Comparison of ENCODE assay signal across 1 cellular context in genomic region chr11:58330861-58331260, GRCh38.
TF ChIP-seq lines count a peak whose summit lies in the region.

No MANE protein-coding gene starts in this region.

TF ChIP-seq in IMR-90, 13 proteins besides CTCF, POLR2A, EP300 and RAD21:
- TF ChIP-seq CEBPB (IDR thresholded peaks at IDR 0.05; ENCODE audit: low read depth, low read length) (peak; percentile 44; the same call in 1 of the 2 replicates), MAZ (IDR thresholded peaks at IDR 0.05; ENCODE audit: borderline replicate concordance, low read depth, low read length) (no peak), NFE2L2 (IDR thresholded peaks at IDR 0.05; ENCODE audit: low read depth, low read length) (no peak), MXI1 (IDR thresholded peaks at IDR 0.05; ENCODE audit: borderline replicate concordance, low read depth, low read length) (no peak), MAFK (IDR thresholded peaks at IDR 0.05; ENCODE audit: low read depth, low read length) (peak; percentile 71)
